In genomic region chr12:112970391-112970790, GRCh38 we compare ENCODE assay signal across 1 cellular context.
A peak's percentile ranks its signal among the peaks of the same experiment; 100 is the strongest.
TF ChIP-seq lines count a peak whose summit lies in the region.

No MANE protein-coding gene starts in this region.

TF ChIP-seq in GM12878, 131 proteins besides CTCF, POLR2A, EP300 and RAD21 (continued from another document):
- TF ChIP-seq PBX3 (IDR thresholded peaks at IDR 0.05; ENCODE audit: insufficient replicate concordance, low read depth, low read length): no peak
- TF ChIP-seq MLLT1 (IDR thresholded peaks at IDR 0.05): 0 out of 2 replicates have a peak, but pooled peaks have one; percentile 55
- no peak for TF ChIP-seq BACH1 (IDR thresholded peaks at IDR 0.05; ENCODE audit: borderline replicate concordance)
